Comparison of ENCODE assay signal across 11 cellular contexts in the genomic region with DNA sequence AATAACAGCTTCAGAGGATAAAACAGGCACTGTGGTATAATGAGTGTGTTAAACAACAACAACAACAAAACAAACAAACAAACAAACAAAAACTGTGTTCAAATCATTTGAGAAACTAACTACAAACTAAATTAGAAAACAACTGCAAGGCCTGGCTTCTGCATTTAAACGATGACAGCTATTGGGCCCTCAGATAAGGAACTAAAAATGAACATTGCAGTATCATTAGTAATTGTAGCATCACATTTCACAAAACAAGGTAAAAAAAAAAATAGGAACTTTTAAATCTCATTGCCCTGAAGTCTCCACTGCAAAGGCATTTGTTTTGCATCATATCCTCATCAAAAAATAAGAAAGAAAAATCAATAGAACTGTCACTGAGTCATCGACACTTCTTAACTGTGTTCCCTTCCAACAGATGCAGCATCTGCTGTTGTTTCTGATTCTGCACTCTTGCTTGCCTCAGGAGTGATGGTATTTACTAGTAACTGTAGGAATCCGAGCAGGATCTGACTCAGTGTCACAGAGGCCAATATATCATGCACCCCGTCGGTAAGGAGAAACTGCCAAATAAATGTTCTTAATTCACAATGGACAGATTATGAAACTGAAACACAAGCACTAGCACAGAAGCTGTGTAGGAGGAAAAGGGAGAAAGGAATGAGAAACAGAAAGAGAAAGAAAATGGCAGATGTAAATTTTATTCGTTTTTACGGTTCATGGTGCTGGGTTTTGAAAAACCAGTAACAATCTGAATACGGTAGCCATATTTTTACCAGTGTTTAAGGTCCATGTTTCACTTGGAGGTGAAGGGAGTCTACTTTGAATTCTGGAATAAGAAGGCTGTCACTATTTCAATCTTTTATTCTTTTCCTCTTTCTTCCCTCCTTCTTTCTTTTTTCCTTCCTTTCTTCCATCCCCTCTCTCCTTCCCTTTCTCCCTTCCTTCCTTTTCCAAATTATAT.
DNase-seq lines count a peak whose midpoint lies in the region; ATAC-seq and TF ChIP-seq lines count a peak whose summit lies in the region.
"Had no signal": no experiment of that assay in that cellular context is flagged by ENCODE, and none has a peak within 500 bp of the region (broad histone marks: within the 10 kb centered on the region; RNA-seq: fewer than 3 reads in every experiment).

No MANE protein-coding gene starts in this region.

- TF ChIP-seq CTCF in RWPE2 (IDR thresholded peaks at IDR 0.05; ENCODE audit: poor library complexity, severe bottlenecking): no peak
- TF ChIP-seq CTCF in omental fat pad (IDR thresholded peaks at IDR 0.05): no peak
- no peak for TF ChIP-seq CTCF in natural killer cell (IDR thresholded peaks at IDR 0.05)

- no peaks in the 10 kb centered on the region for H3K27me3 ChIP-seq in RWPE2 (ENCODE audit: insufficient read depth, poor library complexity, severe bottlenecking)

- H3K4me3 Mint-ChIP-seq in natural killer cell (no peak overlapping the region), T-helper 17 cell (no peak overlapping the region)
- H3K4me3 Mint-ChIP-seq: CD8-positive, alpha-beta memory T cell had no signal

- H3K27ac Mint-ChIP-seq in natural killer cell: no peak overlapping the region
- no peak overlapping the region for H3K27ac Mint-ChIP-seq in T-helper 17 cell
- H3K27ac Mint-ChIP-seq: CD8-positive, alpha-beta memory T cell had no signal

- H3K27me3 Mint-ChIP-seq in natural killer cell (ENCODE audit: low read depth in 2 of 2) (no peaks in the 10 kb centered on the region), T-helper 17 cell (no peaks in the 10 kb centered on the region)
- H3K27me3 Mint-ChIP-seq: CD8-positive, alpha-beta memory T cell had no signal

- H3K36me3 Mint-ChIP-seq in natural killer cell (no peaks in the 10 kb centered on the region), T-helper 17 cell (ENCODE audit: low read depth) (no peaks in the 10 kb centered on the region)

- no peaks in the 10 kb centered on the region for H3K4me1 Mint-ChIP-seq in natural killer cell
- H3K4me1 Mint-ChIP-seq in T-helper 17 cell: no peaks in the 10 kb centered on the region
- H3K4me1 Mint-ChIP-seq: CD8-positive, alpha-beta memory T cell had no signal

- peaks cover 6 to 12% of the 10 kb centered on the region in 2 donors for H3K9me3 Mint-ChIP-seq in natural killer cell

- H3K9me3 ChIP-seq in RWPE2 (ENCODE audit: severe bottlenecking): no peaks in the 10 kb centered on the region
- H3K9me3 ChIP-seq in T-helper 17 cell (ENCODE audit: control insufficient read depth, low read length, poor library complexity, severe bottlenecking): no peaks in the 10 kb centered on the region
- H3K9me3 ChIP-seq: lower lobe of right lung had no signal

- intact Hi-C loops in natural killer cell (cut with micrococcal nuclease): no loop called here

- H3K27ac ChIP-seq in RWPE2 (ENCODE audit: poor library complexity, severe bottlenecking): no peak overlapping the region
- H3K27ac ChIP-seq: lower lobe of right lung had no signal

- no peak overlapping the region for H3K4me3 ChIP-seq in RWPE2 (ENCODE audit: severe bottlenecking)
- H3K4me3 ChIP-seq: lower lobe of right lung had no signal

- no peaks in the 10 kb centered on the region for H3K4me1 ChIP-seq in RWPE2 (ENCODE audit: insufficient read depth, poor library complexity, severe bottlenecking)
- H3K4me1 ChIP-seq: lower lobe of right lung had no signal

- DNase-seq in Daoy (ENCODE audit: low read depth) (peak; percentile 30), RWPE2 (ENCODE audit: low spot score) (no peak), foreskin melanocyte (peak; percentile 0), omental fat pad (ENCODE audit: low spot score) (no peak), natural killer cell (no peak), T-helper 17 cell (no peak)
- DNase-seq: activated CD4-positive, alpha-beta T cell treated with anti-CD3 and anti-CD28 coated beads, Interleukin-2, amount 50 U/mL, for 4 hours; CD8-positive, alpha-beta memory T cell; lower lobe of right lung had no signal

- ATAC-seq in RWPE2 (ENCODE audit: low read depth) (peak; percentile 42; the same call in 2 of the 3 replicates), omental fat pad (ENCODE audit: low FRiP score) (peak; percentile 44), natural killer cell (no peak), HG03135 (IDR thresholded peaks at IDR 0.05; ENCODE audit: unreplicated experiment) (no peak), T-helper 17 cell (no peak), HG03108 (IDR thresholded peaks at IDR 0.05; ENCODE audit: unreplicated experiment) (no peak)
- ATAC-seq: lower lobe of right lung had no signal

- no peaks in the 10 kb centered on the region for H3K36me3 ChIP-seq in RWPE2 (ENCODE audit: low read depth)
- H3K36me3 ChIP-seq: lower lobe of right lung had no signal

Comparison
In these comparisons a context has a peak if more than half of its experiments do, and no peak if none do; other contexts are left out.
1. DNase-seq: peak in Daoy (single experiment) and foreskin melanocyte (single experiment); none in RWPE2 (single experiment), omental fat pad (single experiment), natural killer cell (single experiment) and T-helper 17 cell (0 of 3).
2. ATAC-seq: peak in RWPE2 (single experiment) and omental fat pad (single experiment); none in natural killer cell (0 of 3), HG03135 (single experiment), T-helper 17 cell (single experiment) and HG03108 (single experiment).